ENCODE assay signal across 16 cellular contexts in genomic region chr12:52087961-52088820, GRCh38. TPM values are rescaled to one million over a fixed set of nuclear protein-coding genes. Genes with fewer than 3 reads are reported as not detected.
DNase-seq lines count a peak whose midpoint lies in the region; ATAC-seq, FAIRE-seq and TF ChIP-seq lines count a peak whose summit lies in the region.
"Had no signal": no experiment of that assay in that cellular context is flagged by ENCODE, and none has a peak within 500 bp of the region (broad histone marks: within the 10 kb centered on the region; RNA-seq: fewer than 3 reads in every experiment).

No MANE protein-coding gene starts in this region.

- intact Hi-C loops in spleen (cut with DNase I; ENCODE audit: low total_unique reads) = no loop called here

- WGBS in SK-N-SH (ENCODE audit: low lambda C conversion rate) = 67% methylated on average over 14 of the region's 20 CpGs
- 56 to 76% (median 75%) methylated on average over 20 of the region's 20 CpGs for WGBS in spleen, 5 donors

- H4K20me1 ChIP-seq in SK-N-SH (ENCODE audit: insufficient read depth) (no peaks in the 10 kb centered on the region), OCI-LY1 (ENCODE audit: insufficient read depth, low read length) (no peaks in the 10 kb centered on the region)

- H3K4me1 ChIP-seq in SK-N-SH (ENCODE audit: control insufficient read depth in 1 of 2, insufficient read depth in 2 of 2, low read depth in 1 of 2, low read length in 1 of 2) = peaks cover 0 to 2% of the 10 kb centered on the region in 2 experiments; a peak in 1 of 4 replicates
- peaks cover 49% of the 10 kb centered on the region for H3K4me1 ChIP-seq in OCI-LY1 (ENCODE audit: insufficient read depth, low read length, severe bottlenecking)
- H3K4me1 ChIP-seq in spleen = peaks cover 4 to 15% (median 6%) of the 10 kb centered on the region in 6 donors

- H3K4me2 ChIP-seq in SK-N-SH = no peak overlapping the region
- peak overlapping the region; percentile 48 for H3K4me2 ChIP-seq in OCI-LY1 (ENCODE audit: low read length)

- H3K9me2 ChIP-seq in SK-N-SH (no peaks in the 10 kb centered on the region), OCI-LY1 (ENCODE audit: low read depth, low read length) (no peaks in the 10 kb centered on the region)

- H2AFZ ChIP-seq in SK-N-SH (ENCODE audit: low read depth) (no peak overlapping the region), OCI-LY1 (ENCODE audit: low read length) (no peak overlapping the region)

- no peaks in the 10 kb centered on the region for H3K36me3 ChIP-seq in SK-N-SH (replicated peaks in 1 of 2; ENCODE audit: control insufficient read depth in 1 of 2, insufficient read depth in 2 of 2, low read length in 1 of 2)
- no peaks in the 10 kb centered on the region for H3K36me3 ChIP-seq in OCI-LY1 (ENCODE audit: insufficient read depth, low read length)
- no peaks in the 10 kb centered on the region for H3K36me3 ChIP-seq in spleen
- H3K36me3 ChIP-seq: esophagus muscularis mucosa, upper lobe of left lung had no signal

- no peaks in the 10 kb centered on the region for H3K9me3 ChIP-seq in SK-N-SH
- H3K9me3 ChIP-seq in OCI-LY1 (ENCODE audit: low read length) = no peaks in the 10 kb centered on the region
- H3K9me3 ChIP-seq in spleen = no peaks in the 10 kb centered on the region
- H3K9me3 ChIP-seq: body of pancreas, esophagus muscularis mucosa, upper lobe of left lung had no signal

- no peak for TF ChIP-seq CTCF in SK-N-SH (IDR thresholded peaks at IDR 0.05)
- peak; percentile 42 for TF ChIP-seq CTCF in OCI-LY1 (IDR thresholded peaks at IDR 0.05; ENCODE audit: low read length)
- no peak for TF ChIP-seq CTCF in spleen (IDR thresholded peaks at IDR 0.05 in 8 of 11, conservative IDR thresholded peaks at IDR 0.05 in 3 of 11)
- no peak for TF ChIP-seq CTCF in D721Med (IDR thresholded peaks at IDR 0.05; ENCODE audit: insufficient read depth, missing control alignments)

- H3K79me2 ChIP-seq in SK-N-SH (ENCODE audit: insufficient read depth) = no peaks in the 10 kb centered on the region
- H3K79me2 ChIP-seq in OCI-LY1 (ENCODE audit: insufficient read depth, low read length) = no peaks in the 10 kb centered on the region

- ATAC-seq in SK-N-SH treated with all-trans-retinoic acid at 6 μM for 48 hours = no peak
- ATAC-seq in HG02588 (IDR thresholded peaks at IDR 0.05; ENCODE audit: unreplicated experiment) = peak; percentile 64
- no peak for ATAC-seq in GM21576 (IDR thresholded peaks at IDR 0.05; ENCODE audit: unreplicated experiment)
- ATAC-seq: body of pancreas had no signal

- POLR2A ChIA-PET in SK-N-SH (lab: Yijun Ruan, JAX) = no interaction called here

- no peak for TF ChIP-seq EP300 in SK-N-SH (IDR thresholded peaks at IDR 0.05; ENCODE audit: borderline replicate concordance in 1 of 2, low read depth in 1 of 2, low read length in 1 of 2)

- TF ChIP-seq POLR2A in spleen (IDR thresholded peaks at IDR 0.05) = no peak

- no peaks in the 10 kb centered on the region for H3F3A ChIP-seq in SK-N-SH (replicated peaks; ENCODE audit: insufficient read depth)
- no peaks in the 10 kb centered on the region for H3F3A ChIP-seq in OCI-LY1 (ENCODE audit: insufficient read depth, low read length)

- no peak for TF ChIP-seq RAD21 in SK-N-SH (IDR thresholded peaks at IDR 0.05; ENCODE audit: low read length)

- no peak overlapping the region for H3K9ac ChIP-seq in SK-N-SH
- peak overlapping the region; percentile 50 for H3K9ac ChIP-seq in OCI-LY1 (ENCODE audit: low read length)

- H3K27me3 ChIP-seq in SK-N-SH (ENCODE audit: insufficient read depth) (peaks cover 30% of the 10 kb centered on the region), OCI-LY1 (ENCODE audit: insufficient read depth, low read length) (no peaks in the 10 kb centered on the region), spleen (replicated peaks in 1 of 7) (peaks cover 0 to 23% (median 0%) of the 10 kb centered on the region in 7 donors)
- H3K27me3 ChIP-seq: body of pancreas, upper lobe of left lung had no signal

- H3K4me3 ChIP-seq in SK-N-SH (ENCODE audit: low read depth in 2 of 2, low read length in 1 of 2) (no peak overlapping the region), OCI-LY1 (ENCODE audit: low read depth, low read length, poor library complexity, severe bottlenecking) (peak overlapping the region; percentile 21), spleen (no peak overlapping the region)
- H3K4me3 ChIP-seq: body of pancreas, esophagus muscularis mucosa, upper lobe of left lung had no signal

- H3K27ac ChIP-seq in SK-N-SH (ENCODE audit: low read depth in 2 of 2, low read length in 1 of 2) = no peak overlapping the region
- H3K27ac ChIP-seq in OCI-LY1 (ENCODE audit: low read depth, low read length, poor library complexity, severe bottlenecking) = peak overlapping the region; percentile 88
- no peak overlapping the region for H3K27ac ChIP-seq in spleen
- H3K27ac ChIP-seq: body of pancreas, esophagus muscularis mucosa, upper lobe of left lung had no signal

- no peak for FAIRE-seq in D721Med (lab: Jason Lieb, UNC)

- peak; percentile 14 for DNase-seq in SK-N-SH
- peak; percentile 76 for DNase-seq in spleen
- no peak for DNase-seq in DMS 273 treated with DMSO at 0.1 percent for 48 hours (lab: John Stamatoyannopoulos, UW)
- DNase-seq in D721Med (ENCODE audit: insufficient read length, low spot score) = no peak
- DNase-seq: body of pancreas; NCI-H526; stimulated activated CD4-positive, alpha-beta T cell treated with anti-CD3 and anti-CD28 coated beads, Interleukin-2, amount 100 ng/mL, for 48 hours; T-helper 2 cell had no signal

- CTCF ChIA-PET in SK-N-SH (lab: Yijun Ruan, JAX) = interaction anchor here (1.2 to 24.8 kb wide), 5 partner anchors 18 to 95 kb away, joined by 3 to 949 read pairs (median 4); partner anchors contain the start of gene ATG101

TF ChIP-seq in SK-N-SH, 30 proteins besides CTCF, POLR2A, EP300 and RAD21:
- no peak for TF ChIP-seq FOXM1 (IDR thresholded peaks at IDR 0.05; ENCODE audit: low read depth)

TF ChIP-seq in SK-N-SH treated with all-trans-retinoic acid at 6 μM for 48 hours, 23 proteins besides CTCF, POLR2A, EP300 and RAD21 (continues in another document):
- TF ChIP-seq POU6F1 (CRISPR knock-in tag; IDR thresholded peaks at IDR 0.05; ENCODE audit: borderline replicate concordance, low read depth) (no peak), ZFP3 (CRISPR knock-in tag; IDR thresholded peaks at IDR 0.05) (no peak), CSDC2 (CRISPR knock-in tag; IDR thresholded peaks at IDR 0.05) (no peak), GLIS3 (CRISPR knock-in tag; IDR thresholded peaks at IDR 0.05) (no peak), RARB (CRISPR knock-in tag; IDR thresholded peaks at IDR 0.05) (no peak), ZNF565 (CRISPR knock-in tag; conservative IDR thresholded peaks at IDR 0.05; ENCODE audit: low read depth) (no peak)
- TF ChIP-seq, protein P1, sequence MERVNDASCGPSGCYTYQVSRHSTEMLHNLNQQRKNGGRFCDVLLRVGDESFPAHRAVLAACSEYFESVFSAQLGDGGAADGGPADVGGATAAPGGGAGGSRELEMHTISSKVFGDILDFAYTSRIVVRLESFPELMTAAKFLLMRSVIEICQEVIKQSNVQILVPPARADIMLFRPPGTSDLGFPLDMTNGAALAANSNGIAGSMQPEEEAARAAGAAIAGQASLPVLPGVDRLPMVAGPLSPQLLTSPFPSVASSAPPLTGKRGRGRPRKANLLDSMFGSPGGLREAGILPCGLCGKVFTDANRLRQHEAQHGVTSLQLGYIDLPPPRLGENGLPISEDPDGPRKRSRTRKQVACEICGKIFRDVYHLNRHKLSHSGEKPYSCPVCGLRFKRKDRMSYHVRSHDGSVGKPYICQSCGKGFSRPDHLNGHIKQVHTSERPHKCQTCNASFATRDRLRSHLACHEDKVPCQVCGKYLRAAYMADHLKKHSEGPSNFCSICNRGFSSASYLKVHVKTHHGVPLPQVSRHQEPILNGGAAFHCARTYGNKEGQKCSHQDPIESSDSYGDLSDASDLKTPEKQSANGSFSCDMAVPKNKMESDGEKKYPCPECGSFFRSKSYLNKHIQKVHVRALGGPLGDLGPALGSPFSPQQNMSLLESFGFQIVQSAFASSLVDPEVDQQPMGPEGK (CRISPR knock-in tag; IDR thresholded peaks at IDR 0.05; ENCODE audit: borderline replicate concordance) = no peak

RNA-seq across cellular contexts. Expression of gene SMIM41, which starts 8.7 kb away (rescaled TPM):
- polyA plus RNA-seq in SK-N-SH (2012; rRNA removed) (not detected in 2 replicates), spleen (1 to 10 TPM in 2 of 3 donors, under 1 TPM in 1; 0.85 to 1.7 (median 1.1) TPM)
- polyA plus RNA-seq in SK-N-SH (2012; cell fraction: cytosol; rRNA removed) = 0.04 TPM in 1 of 2 replicates, not detected in the other
- 0.06 TPM in 1 of 2 replicates, not detected in the other for polyA plus RNA-seq in SK-N-SH (2012; cell fraction: nucleus; rRNA removed)
- total RNA-seq in spleen = 1 to 10 TPM in 6 of 7 donors, under 1 TPM in 1; 0.64 to 8.1 (median 4.9) TPM
- total RNA-seq: H4 had no signal
- polyA plus RNA-seq: neural cell had no signal

RNA-seq across cellular contexts. Expression of gene ATG101, which starts 18.4 kb away (rescaled TPM):
- polyA plus RNA-seq in SK-N-SH (2012; rRNA removed) (160 and 170 TPM in 2 replicates), spleen (10 to 100 TPM; 32.0 to 81.1 (median 35.3) TPM)
- 109 and 133 TPM in 2 replicates for polyA plus RNA-seq in SK-N-SH (2012; cell fraction: cytosol; rRNA removed)
- polyA plus RNA-seq in SK-N-SH (2012; cell fraction: nucleus; rRNA removed) = 170 and 184 TPM in 2 replicates
- 10 to 100 TPM; 23.5 to 40.1 (median 32.3) TPM for total RNA-seq in spleen

RNA-seq across cellular contexts. Expression of gene NR4A1, which starts 36.9 kb away (rescaled TPM):
- polyA plus RNA-seq in SK-N-SH (2012; rRNA removed) (75.2 and 120 TPM in 2 replicates), spleen (10 to 100 TPM; 11.8 to 43.5 (median 13.7) TPM)
- polyA plus RNA-seq in SK-N-SH (2012; cell fraction: cytosol; rRNA removed) = 17.7 and 20.0 TPM in 2 replicates
- 429 and 610 TPM in 2 replicates for polyA plus RNA-seq in SK-N-SH (2012; cell fraction: nucleus; rRNA removed)
- total RNA-seq in spleen = 100 to 1,000 TPM in 1 of 7 donors, 10 to 100 TPM in 6; 12.0 to 113 (median 58.4) TPM

Comparison
In these comparisons a context has a peak if more than half of its experiments do, and no peak if none do; other contexts are left out.
1. DNase-seq: peak in SK-N-SH (single experiment) and spleen (single experiment); none in DMS 273 treated with DMSO at 0.1 percent for 48 hours (single experiment) and D721Med (single experiment).